In genomic region chr3:59573911-59574310, GRCh38 we compare ENCODE assay signal across 10 cellular contexts.
DNase-seq lines count a peak whose midpoint lies in the region; ATAC-seq, FAIRE-seq and TF ChIP-seq lines count a peak whose summit lies in the region.
"Had no signal": no experiment of that assay in that cellular context is flagged by ENCODE, and none has a peak within 500 bp of the region (broad histone marks: within the 10 kb centered on the region; RNA-seq: fewer than 3 reads in every experiment).

No MANE protein-coding gene starts in this region.

- H3K4me2 ChIP-seq in astrocyte (ENCODE audit: low read length): no peak overlapping the region

- peaks cover 12% of the 10 kb centered on the region for H3K27me3 Mint-ChIP-seq in astrocyte (ENCODE audit: low read depth, unreplicated experiment)

- H3K27ac ChIP-seq in astrocyte (ENCODE audit: low read depth, low read length) (no peak overlapping the region), gastrocnemius medialis (no peak overlapping the region), foreskin keratinocyte (no peak overlapping the region)
- H3K27ac ChIP-seq: cardiac muscle cell had no signal

- no peaks in the 10 kb centered on the region for H3K4me1 Mint-ChIP-seq in astrocyte (ENCODE audit: low read depth, unreplicated experiment)

- H3K27me3 ChIP-seq in astrocyte (ENCODE audit: insufficient read depth, low read length): peaks cover 2% of the 10 kb centered on the region
- H3K27me3 ChIP-seq in gastrocnemius medialis: no peaks in the 10 kb centered on the region
- no peaks in the 10 kb centered on the region for H3K27me3 ChIP-seq in foreskin keratinocyte
- H3K27me3 ChIP-seq: cardiac muscle cell had no signal

- intact Hi-C loops in left cardiac atrium (cut with DNase I): loop anchor here in 1 of 2 donors (2.0 to 10.0 kb wide), 2 partner anchors 283 to 359 kb away; no protein-coding TSS in a partner anchor
- intact Hi-C loops in gastrocnemius medialis (cut with DNase I; ENCODE audit: low total_unique reads): no loop called here

- no peak overlapping the region for H3K4me3 ChIP-seq in astrocyte (ENCODE audit: insufficient read depth, low read depth, low read length)
- H3K4me3 ChIP-seq in gastrocnemius medialis: no peak overlapping the region
- H3K4me3 ChIP-seq: cardiac muscle cell had no signal

- DNase-seq in HCEC 1CT: peak; percentile 82
- DNase-seq in astrocyte (ENCODE audit: low read depth): peak; percentile 82
- peak; percentile 34 for DNase-seq in left cardiac atrium
- peak; percentile 32 to 41 for DNase-seq in gastrocnemius medialis
- DNase-seq in foreskin keratinocyte: no peak
- no peak for DNase-seq in NCI-H1105 treated with DMSO at 0.1 percent for 48 hours (lab: John Stamatoyannopoulos, UW)
- DNase-seq in T-helper 2 cell: no peak
- DNase-seq: activated CD4-positive, alpha-beta T cell treated with anti-CD3 and anti-CD28 coated beads for 48 hours had no signal

- TF ChIP-seq POLR2A in gastrocnemius medialis (IDR thresholded peaks at IDR 0.05) (no peak), GM18505 (IDR thresholded peaks at IDR 0.05; ENCODE audit: borderline replicate concordance, extremely low read depth, insufficient read depth, insufficient read length) (no peak)

- H3K9ac ChIP-seq in astrocyte (ENCODE audit: low read length): no peak overlapping the region

- TF ChIP-seq CTCF in astrocyte (IDR thresholded peaks at IDR 0.05; ENCODE audit: insufficient read depth, low read depth, low read length) (no peak), gastrocnemius medialis (IDR thresholded peaks at IDR 0.05 in 4 of 5, conservative IDR thresholded peaks at IDR 0.05 in 1 of 5) (no peak), foreskin keratinocyte (conservative IDR thresholded peaks at IDR 0.05) (no peak)

- ATAC-seq in left cardiac atrium (peak; percentile 36 to 91), gastrocnemius medialis (peak in 1 of 2 donors; percentile 82), GM18505 (IDR thresholded peaks at IDR 0.05; ENCODE audit: unreplicated experiment) (no peak), foreskin keratinocyte (no peak)

- no peaks in the 10 kb centered on the region for H3K9me3 ChIP-seq in astrocyte (ENCODE audit: insufficient read depth, low read depth, low read length)
- H3K9me3 ChIP-seq in gastrocnemius medialis: no peaks in the 10 kb centered on the region

- H4K20me1 ChIP-seq in astrocyte (ENCODE audit: insufficient read depth, low read length): no peaks in the 10 kb centered on the region

- no peaks in the 10 kb centered on the region for H3K36me3 ChIP-seq in astrocyte (ENCODE audit: insufficient read depth, low read length)
- no peaks in the 10 kb centered on the region for H3K36me3 ChIP-seq in gastrocnemius medialis
- H3K36me3 ChIP-seq: cardiac muscle cell had no signal

- H3K4me1 ChIP-seq in astrocyte (ENCODE audit: insufficient read depth, low read length) (no peaks in the 10 kb centered on the region), gastrocnemius medialis (no peaks in the 10 kb centered on the region), foreskin keratinocyte (no peaks in the 10 kb centered on the region)

- no peak overlapping the region for H3K4me3 Mint-ChIP-seq in astrocyte (ENCODE audit: unreplicated experiment)

- H3K27ac Mint-ChIP-seq in astrocyte (ENCODE audit: unreplicated experiment): no peak overlapping the region

- FAIRE-seq in astrocyte (lab: Jason Lieb, UNC): no peak

- H3K36me3 Mint-ChIP-seq in astrocyte (ENCODE audit: low read depth, unreplicated experiment): no peaks in the 10 kb centered on the region

- in situ Hi-C loops in gastrocnemius medialis (cut with MboI; ENCODE audit: low sequenced_read_pairs in 4 of 4): loop anchor here in 2 of 4 donors (10.0 kb wide), 1 partner anchor 281 kb away; no protein-coding TSS in a partner anchor

- peaks cover 4% of the 10 kb centered on the region for H3K9me3 Mint-ChIP-seq in astrocyte (ENCODE audit: unreplicated experiment)

- H3K79me2 ChIP-seq in astrocyte (ENCODE audit: insufficient read depth, low read length): no peaks in the 10 kb centered on the region

- H2AFZ ChIP-seq in astrocyte (ENCODE audit: low read depth, low read length): no peak overlapping the region

Comparison
In these comparisons a context has a peak if more than half of its experiments do, and no peak if none do; other contexts are left out.
1. DNase-seq: peak in HCEC 1CT (single experiment), astrocyte (single experiment), left cardiac atrium (single experiment) and gastrocnemius medialis (2 of 2); none in foreskin keratinocyte (0 of 2), NCI-H1105 treated with DMSO at 0.1 percent for 48 hours (single experiment) and T-helper 2 cell (0 of 5).
2. ATAC-seq: peak in left cardiac atrium (2 of 2); none in GM18505 (single experiment) and foreskin keratinocyte (single experiment).